Comparison of ENCODE assay signal across 1 cellular context in genomic region chr22:26574001-26574723, GRCh38.
TF ChIP-seq lines count a peak whose summit lies in the region.

No MANE protein-coding gene starts in this region.

TF ChIP-seq in GM23338, 12 proteins besides CTCF, POLR2A, EP300 and RAD21 (continued from another document):
- no peak for TF ChIP-seq REST (IDR thresholded peaks at IDR 0.05; ENCODE audit: unreplicated experiment)
- TF ChIP-seq ZNF462 (CRISPR knock-in tag; IDR thresholded peaks at IDR 0.05), result no peak
TF ChIP-seq in GM23338: peak in this region for 0.
